In the genomic region with DNA sequence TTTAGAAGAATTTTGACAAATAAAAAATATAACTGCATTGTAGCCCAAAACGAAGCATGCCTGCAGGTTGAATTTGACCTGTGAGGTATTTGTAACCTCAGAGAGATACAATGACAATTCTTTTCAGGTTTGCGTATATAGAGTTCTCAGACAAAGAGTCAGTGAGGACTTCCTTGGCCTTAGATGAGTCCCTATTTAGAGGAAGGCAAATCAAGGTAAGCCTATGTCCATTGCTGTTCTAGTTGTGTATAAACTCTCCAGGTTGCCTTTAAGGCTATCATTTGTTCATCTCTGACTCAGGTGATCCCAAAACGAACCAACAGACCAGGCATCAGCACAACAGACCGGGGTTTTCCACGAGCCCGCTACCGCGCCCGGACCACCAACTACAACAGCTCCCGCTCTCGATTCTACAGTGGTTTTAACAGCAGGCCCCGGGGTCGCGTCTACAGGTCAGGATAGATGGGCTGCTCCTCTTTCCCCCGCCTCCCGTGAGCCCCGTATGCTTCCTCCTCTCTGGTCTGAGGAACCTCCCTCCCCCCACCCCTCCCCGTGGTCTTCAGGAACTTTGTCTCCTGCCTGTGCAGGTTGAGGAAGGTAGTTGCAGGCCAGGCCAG, we compare ENCODE assay signal across 19 cellular contexts. TPM values are rescaled to one million over a fixed set of nuclear protein-coding genes. Genes with fewer than 3 reads are reported as not detected.
A peak's percentile ranks its signal among the peaks of the same experiment; 100 is the strongest.
DNase-seq lines count a peak whose midpoint lies in the region; ATAC-seq and TF ChIP-seq lines count a peak whose summit lies in the region.
"Had no signal": no experiment of that assay in that cellular context is flagged by ENCODE, and none has a peak within 500 bp of the region (broad histone marks: within the 10 kb centered on the region; RNA-seq: fewer than 3 reads in every experiment).

No MANE protein-coding gene starts in this region.

- H3K27ac ChIP-seq in DOHH2 (ENCODE audit: low read depth, low read length) (no peak overlapping the region), PC-3 (ENCODE audit: low read length) (no peak overlapping the region), mesenchymal stem cell (ENCODE audit: low read length, poor library complexity, severe bottlenecking) (no peak overlapping the region)
- H3K27ac ChIP-seq: foreskin keratinocyte had no signal

- H3K4me3 ChIP-seq in DOHH2 (ENCODE audit: low read length) (no peak overlapping the region), PC-3 (ENCODE audit: low read length) (no peak overlapping the region), mesenchymal stem cell (ENCODE audit: insufficient read depth in 1 of 2, low read depth in 1 of 2, low read length in 2 of 2) (no peak overlapping the region)

- ATAC-seq in PC-3: no peak
- ATAC-seq: activated T-helper 17 cell treated with anti-CD3 and anti-CD28 coated beads, Interleukin-2, amount 50 U/mL, for 72 hours; foreskin keratinocyte had no signal

- no peak overlapping the region for H4K8ac ChIP-seq in mesenchymal stem cell (ENCODE audit: low read length)

- no peak overlapping the region for H2BK12ac ChIP-seq in mesenchymal stem cell (ENCODE audit: low read length in 2 of 2)

- TF ChIP-seq CTCF in DOHH2 (IDR thresholded peaks at IDR 0.05; ENCODE audit: low read depth, low read length, poor library complexity, severe bottlenecking) (no peak), PC-3 (conservative IDR thresholded peaks at IDR 0.05; ENCODE audit: low read depth, low read length) (no peak)

- no peak overlapping the region for H3K4ac ChIP-seq in mesenchymal stem cell (ENCODE audit: low read depth in 1 of 2, low read length in 2 of 2)

- no peak for DNase-seq in PC-3
- DNase-seq in mesenchymal stem cell: no peak
- no peak for DNase-seq in NCI-H2171 treated with DMSO at 0.1 percent for 48 hours (lab: John Stamatoyannopoulos, UW)
- no peak for DNase-seq in NCI-H1105 (lab: John Stamatoyannopoulos, UW)
- DNase-seq in DMS114 treated with DMSO at 0.1 percent for 48 hours (lab: John Stamatoyannopoulos, UW; ENCODE audit: unreplicated experiment): no peak
- DNase-seq: activated CD4-positive, CD25-positive, alpha-beta regulatory T cell treated with anti-CD3 and anti-CD28 coated beads, Interleukin-2, amount 50 U/mL, for 72 hours; AML-193; amniotic stem cell; central memory CD4-positive, alpha-beta T cell; foreskin keratinocyte; Kasumi-1; NCI-H1092 treated with DMSO at 0.1 percent for 48 hours; NCI-H2081 treated with DMSO at 0.1 percent for 48 hours; NCI-H510A; posterior cingulate gyrus; stimulated activated CD4-positive, alpha-beta T cell treated with anti-CD3 and anti-CD28 coated beads, Interleukin-2, amount 100 ng/mL, for 48 hours; stomach had no signal

- intact Hi-C loops in PC-3 (cut with micrococcal nuclease): no loop called here

- no peak overlapping the region for H2BK15ac ChIP-seq in mesenchymal stem cell (ENCODE audit: low read depth, poor library complexity, severe bottlenecking)

- H2BK5ac ChIP-seq in mesenchymal stem cell (ENCODE audit: low read depth, low read length, poor library complexity, severe bottlenecking): no peak overlapping the region

- WGBS in mesenchymal stem cell: 95% methylated on average over 15 of the region's 18 CpGs

- no peaks in the 10 kb centered on the region for H3K9me2 ChIP-seq in DOHH2 (replicated peaks; ENCODE audit: control insufficient read depth, low read length)
- H3K9me2 ChIP-seq in PC-3 (replicated peaks; ENCODE audit: low read length): no peaks in the 10 kb centered on the region

- no peak overlapping the region for H2AFZ ChIP-seq in PC-3 (ENCODE audit: low read length)
- H2AFZ ChIP-seq in mesenchymal stem cell (ENCODE audit: low read depth, low read length): no peak overlapping the region

- H4K20me1 ChIP-seq in DOHH2 (ENCODE audit: control insufficient read depth, insufficient read depth, low read depth, low read length) (no peaks in the 10 kb centered on the region; the same call in 1 of the 2 replicates), PC-3 (ENCODE audit: low read length) (peaks cover 11% of the 10 kb centered on the region; the same call in 1 of the 2 replicates)

- peaks cover 10% of the 10 kb centered on the region for H3K79me1 ChIP-seq in mesenchymal stem cell (replicated peaks; ENCODE audit: low read length, poor library complexity, severe bottlenecking)

- H3K4me1 ChIP-seq in DOHH2 (ENCODE audit: control insufficient read depth, low read length) (peaks cover 22% of the 10 kb centered on the region), PC-3 (ENCODE audit: insufficient read depth, low read length) (peaks cover 17% of the 10 kb centered on the region), mesenchymal stem cell (ENCODE audit: control insufficient read depth, insufficient read depth, low read depth, low read length) (peaks cover 13% of the 10 kb centered on the region)
- H3K4me1 ChIP-seq: foreskin keratinocyte had no signal

- H2AK5ac ChIP-seq in mesenchymal stem cell (ENCODE audit: low read length, severe bottlenecking): no peak overlapping the region

- no peak overlapping the region for H4K91ac ChIP-seq in mesenchymal stem cell (ENCODE audit: low read length)

- peaks cover 57% of the 10 kb centered on the region for H3K36me3 ChIP-seq in DOHH2 (ENCODE audit: control insufficient read depth, low read length)
- H3K36me3 ChIP-seq in PC-3 (ENCODE audit: low read depth, low read length): peaks cover 33% of the 10 kb centered on the region
- peaks cover 32 to 49% of the 10 kb centered on the region in 2 experiments for H3K36me3 ChIP-seq in mesenchymal stem cell (ENCODE audit: control insufficient read depth in 1 of 2, insufficient read depth in 2 of 2, low read depth in 1 of 2, low read length in 2 of 2)

- no peak overlapping the region for H3K14ac ChIP-seq in mesenchymal stem cell (ENCODE audit: low read length in 2 of 2)

- no peak overlapping the region for H2BK120ac ChIP-seq in mesenchymal stem cell (ENCODE audit: low read depth, low read length)

- H3F3A ChIP-seq in DOHH2 (ENCODE audit: control insufficient read depth, insufficient read depth): peaks cover 34% of the 10 kb centered on the region
- peaks cover 3% of the 10 kb centered on the region for H3F3A ChIP-seq in PC-3 (ENCODE audit: low read length, unreplicated experiment)

- H3K79me2 ChIP-seq in DOHH2 (ENCODE audit: control insufficient read depth, low read length) (peaks cover 37% of the 10 kb centered on the region), PC-3 (ENCODE audit: low read length) (peaks cover 26% of the 10 kb centered on the region)

- H3K9me3 ChIP-seq in DOHH2 (ENCODE audit: control insufficient read depth, insufficient read depth, low read length) (no peaks in the 10 kb centered on the region), PC-3 (ENCODE audit: low read length) (no peaks in the 10 kb centered on the region), mesenchymal stem cell (ENCODE audit: control insufficient read depth, low read length) (no peaks in the 10 kb centered on the region)
- H3K9me3 ChIP-seq: stomach had no signal

- POLR2A ChIA-PET in PC-3 (lab: Charles Lee; ENCODE audit: unreplicated experiment): interaction anchor here (0.7 kb wide), 1 partner anchor 1892 kb away, joined by 3 read pairs; no protein-coding TSS in a partner anchor

- no peak overlapping the region for H3K23ac ChIP-seq in mesenchymal stem cell (ENCODE audit: low read length in 2 of 2)

- H3K18ac ChIP-seq in mesenchymal stem cell (ENCODE audit: low read depth in 1 of 2, low read length in 2 of 2): no peak overlapping the region

- H3K4me2 ChIP-seq in DOHH2 (ENCODE audit: low read length): peak overlapping the region; percentile 69; the same call in 1 of the 2 replicates
- H3K4me2 ChIP-seq in PC-3 (ENCODE audit: low read length): peak overlapping the region; percentile 94; the same call in 1 of the 2 replicates
- H3K4me2 ChIP-seq in mesenchymal stem cell (ENCODE audit: low read length, poor library complexity, severe bottlenecking): no peak overlapping the region

- CTCF ChIA-PET in PC-3 (lab: Charles Lee): interaction anchor here (0.5 kb wide), 1 partner anchor 36 kb away, joined by 5 read pairs; no protein-coding TSS in a partner anchor

- H3K9ac ChIP-seq in PC-3 (ENCODE audit: low read length): no peak overlapping the region
- H3K9ac ChIP-seq in mesenchymal stem cell (ENCODE audit: low read length): peak overlapping the region; percentile 97

- no TSS peak for BruUV-seq in PC-3 (replicated peaks; lab: Mats Ljungman, UMichigan)

- H3K27me3 ChIP-seq in DOHH2 (ENCODE audit: control insufficient read depth, low read length): no peaks in the 10 kb centered on the region
- no peaks in the 10 kb centered on the region for H3K27me3 ChIP-seq in PC-3 (ENCODE audit: low read length)
- no peaks in the 10 kb centered on the region for H3K27me3 ChIP-seq in mesenchymal stem cell (ENCODE audit: control insufficient read depth in 1 of 2, insufficient read depth in 1 of 2, low read length in 2 of 2)
- H3K27me3 ChIP-seq: foreskin keratinocyte, stomach had no signal

RNA-seq across cellular contexts. Expression of a gene that starts 2.7 kb away (rescaled TPM):
- 89.1 and 116 TPM in 2 replicates for total RNA-seq in PC-3 (2014; rRNA removed)
- polyA plus RNA-seq in mesenchymal stem cell (2013, experiment 1 of 2): 111 TPM
- 101 TPM for polyA plus RNA-seq in mesenchymal stem cell (2013, experiment 2 of 2)

RNA-seq across cellular contexts. Expression of a gene that starts 17.3 kb away (rescaled TPM):
- 32.4 and 33.5 TPM in 2 replicates for total RNA-seq in PC-3 (2014; rRNA removed)
- 18.6 TPM for polyA plus RNA-seq in mesenchymal stem cell (2013, experiment 1 of 2)
- polyA plus RNA-seq in mesenchymal stem cell (2013, experiment 2 of 2): 18.9 TPM

RNA-seq across cellular contexts. Expression of a gene that starts 21.3 kb away (rescaled TPM):
- 3.2 and 5.0 TPM in 2 replicates for total RNA-seq in PC-3 (2014; rRNA removed)
- 3.5 TPM for polyA plus RNA-seq in mesenchymal stem cell (2013, experiment 1 of 2)
- polyA plus RNA-seq in mesenchymal stem cell (2013, experiment 2 of 2): 3.8 TPM

RNA-seq across cellular contexts. Expression of a gene that starts 28.7 kb away (rescaled TPM):
- 12.0 and 13.2 TPM in 2 replicates for total RNA-seq in PC-3 (2014; rRNA removed)
- 36.3 TPM for polyA plus RNA-seq in mesenchymal stem cell (2013, experiment 1 of 2)
- 34.3 TPM for polyA plus RNA-seq in mesenchymal stem cell (2013, experiment 2 of 2)

RNA-seq across cellular contexts. Expression of a gene that starts 38.0 kb away (rescaled TPM):
- 4.1 and 7.7 TPM in 2 replicates for total RNA-seq in PC-3 (2014; rRNA removed)
- 17.4 TPM for polyA plus RNA-seq in mesenchymal stem cell (2013, experiment 1 of 2)
- polyA plus RNA-seq in mesenchymal stem cell (2013, experiment 2 of 2): 17.7 TPM
